Comparison of ENCODE assay signal across 1 cellular context in genomic region chr3:40452876-40453730, GRCh38.
TF ChIP-seq lines count a peak whose summit lies in the region.

No MANE protein-coding gene starts in this region.

TF ChIP-seq in K562, 482 proteins besides CTCF, POLR2A, EP300 and RAD21 (continued from another document and continues in another):
- TF ChIP-seq, protein P1, sequence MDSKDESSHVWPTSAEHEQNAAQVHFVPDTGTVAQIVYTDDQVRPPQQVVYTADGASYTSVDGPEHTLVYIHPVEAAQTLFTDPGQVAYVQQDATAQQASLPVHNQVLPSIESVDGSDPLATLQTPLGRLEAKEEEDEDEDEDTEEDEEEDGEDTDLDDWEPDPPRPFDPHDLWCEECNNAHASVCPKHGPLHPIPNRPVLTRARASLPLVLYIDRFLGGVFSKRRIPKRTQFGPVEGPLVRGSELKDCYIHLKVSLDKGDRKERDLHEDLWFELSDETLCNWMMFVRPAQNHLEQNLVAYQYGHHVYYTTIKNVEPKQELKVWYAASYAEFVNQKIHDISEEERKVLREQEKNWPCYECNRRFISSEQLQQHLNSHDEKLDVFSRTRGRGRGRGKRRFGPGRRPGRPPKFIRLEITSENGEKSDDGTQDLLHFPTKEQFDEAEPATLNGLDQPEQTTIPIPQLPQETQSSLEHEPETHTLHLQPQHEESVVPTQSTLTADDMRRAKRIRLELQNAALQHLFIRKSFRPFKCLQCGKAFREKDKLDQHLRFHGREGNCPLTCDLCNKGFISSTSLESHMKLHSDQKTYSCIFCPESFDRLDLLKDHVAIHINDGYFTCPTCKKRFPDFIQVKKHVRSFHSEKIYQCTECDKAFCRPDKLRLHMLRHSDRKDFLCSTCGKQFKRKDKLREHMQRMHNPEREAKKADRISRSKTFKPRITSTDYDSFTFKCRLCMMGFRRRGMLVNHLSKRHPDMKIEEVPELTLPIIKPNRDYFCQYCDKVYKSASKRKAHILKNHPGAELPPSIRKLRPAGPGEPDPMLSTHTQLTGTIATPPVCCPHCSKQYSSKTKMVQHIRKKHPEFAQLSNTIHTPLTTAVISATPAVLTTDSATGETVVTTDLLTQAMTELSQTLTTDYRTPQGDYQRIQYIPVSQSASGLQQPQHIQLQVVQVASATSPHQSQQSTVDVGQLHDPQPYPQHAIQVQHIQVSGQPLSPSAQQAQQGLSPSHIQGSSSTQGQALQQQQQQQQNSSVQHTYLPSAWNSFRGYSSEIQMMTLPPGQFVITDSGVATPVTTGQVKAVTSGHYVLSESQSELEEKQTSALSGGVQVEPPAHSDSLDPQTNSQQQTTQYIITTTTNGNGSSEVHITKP (IDR thresholded peaks at IDR 0.05; ENCODE audit: partially characterized antibody), result peak; percentile 40
- TF ChIP-seq ZNF212 (CRISPR knock-in tag; IDR thresholded peaks at IDR 0.05), result 0 out of 2 replicates have a peak, but pooled peaks have one; percentile 41
- TF ChIP-seq ZNF143 (CRISPR knock-in tag; IDR thresholded peaks at IDR 0.05), result no peak
- peak; percentile 91 to 93 for TF ChIP-seq NRF1 (conservative IDR thresholded peaks at IDR 0.05 in 1 of 2, IDR thresholded peaks at IDR 0.05 in 1 of 2)
- TF ChIP-seq KLF16 (IDR thresholded peaks at IDR 0.05), result peak; percentile 11; the same call in 1 of the 2 replicates
- TF ChIP-seq ZNF431 (CRISPR knock-in tag; IDR thresholded peaks at IDR 0.05), result peak; percentile 2; the same call in 1 of the 2 replicates
- TF ChIP-seq, protein P2, sequence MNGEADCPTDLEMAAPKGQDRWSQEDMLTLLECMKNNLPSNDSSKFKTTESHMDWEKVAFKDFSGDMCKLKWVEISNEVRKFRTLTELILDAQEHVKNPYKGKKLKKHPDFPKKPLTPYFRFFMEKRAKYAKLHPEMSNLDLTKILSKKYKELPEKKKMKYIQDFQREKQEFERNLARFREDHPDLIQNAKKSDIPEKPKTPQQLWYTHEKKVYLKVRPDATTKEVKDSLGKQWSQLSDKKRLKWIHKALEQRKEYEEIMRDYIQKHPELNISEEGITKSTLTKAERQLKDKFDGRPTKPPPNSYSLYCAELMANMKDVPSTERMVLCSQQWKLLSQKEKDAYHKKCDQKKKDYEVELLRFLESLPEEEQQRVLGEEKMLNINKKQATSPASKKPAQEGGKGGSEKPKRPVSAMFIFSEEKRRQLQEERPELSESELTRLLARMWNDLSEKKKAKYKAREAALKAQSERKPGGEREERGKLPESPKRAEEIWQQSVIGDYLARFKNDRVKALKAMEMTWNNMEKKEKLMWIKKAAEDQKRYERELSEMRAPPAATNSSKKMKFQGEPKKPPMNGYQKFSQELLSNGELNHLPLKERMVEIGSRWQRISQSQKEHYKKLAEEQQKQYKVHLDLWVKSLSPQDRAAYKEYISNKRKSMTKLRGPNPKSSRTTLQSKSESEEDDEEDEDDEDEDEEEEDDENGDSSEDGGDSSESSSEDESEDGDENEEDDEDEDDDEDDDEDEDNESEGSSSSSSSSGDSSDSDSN (IDR thresholded peaks at IDR 0.05; ENCODE audit: borderline replicate concordance in 1 of 2, low read depth in 2 of 2, low read length in 2 of 2), result 0 out of 4 replicates have a peak, but pooled peaks of 1 of the 2 experiments have one; percentile 31
- no peak for TF ChIP-seq NR3C1 (CRISPR knock-in tag; IDR thresholded peaks at IDR 0.05)
- 0 out of 2 replicates have a peak, but pooled peaks have one; percentile 14 for TF ChIP-seq XRCC5 (IDR thresholded peaks at IDR 0.05; ENCODE audit: low read depth, low read length)
- peak; percentile 54; the same call in 1 of the 2 replicates for TF ChIP-seq NR2F6 (CRISPR knock-in tag; IDR thresholded peaks at IDR 0.05)
- no peak for TF ChIP-seq BRCA1 (IDR thresholded peaks at IDR 0.05)
- TF ChIP-seq BRCA1 (CRISPR knock-in tag; IDR thresholded peaks at IDR 0.05), result no peak
- no peak for TF ChIP-seq ZNF224 (CRISPR knock-in tag; IDR thresholded peaks at IDR 0.05)
- no peak for TF ChIP-seq GTF2F1 (IDR thresholded peaks at IDR 0.05; ENCODE audit: low read depth, low read length)
- peak; percentile 87 for TF ChIP-seq TAF9B (IDR thresholded peaks at IDR 0.05; ENCODE audit: partially characterized antibody)
- no peak for TF ChIP-seq LEF1 (IDR thresholded peaks at IDR 0.05)
- peak; percentile 61 for TF ChIP-seq NR2C1 (IDR thresholded peaks at IDR 0.05)
- peak; percentile 82 for TF ChIP-seq NR2C1 (tag; IDR thresholded peaks at IDR 0.05)
- 0 out of 2 replicates have a peak, but pooled peaks have one; percentile 7 for TF ChIP-seq TSHZ1 (CRISPR knock-in tag; IDR thresholded peaks at IDR 0.05)
- TF ChIP-seq STAG1 (CRISPR knock-in tag; IDR thresholded peaks at IDR 0.05; ENCODE audit: borderline replicate concordance), result no peak
- TF ChIP-seq RBM39 (optimal IDR thresholded peaks at IDR 0.05; ENCODE audit: low read depth, low read length), result no peak
- TF ChIP-seq, protein P3, sequence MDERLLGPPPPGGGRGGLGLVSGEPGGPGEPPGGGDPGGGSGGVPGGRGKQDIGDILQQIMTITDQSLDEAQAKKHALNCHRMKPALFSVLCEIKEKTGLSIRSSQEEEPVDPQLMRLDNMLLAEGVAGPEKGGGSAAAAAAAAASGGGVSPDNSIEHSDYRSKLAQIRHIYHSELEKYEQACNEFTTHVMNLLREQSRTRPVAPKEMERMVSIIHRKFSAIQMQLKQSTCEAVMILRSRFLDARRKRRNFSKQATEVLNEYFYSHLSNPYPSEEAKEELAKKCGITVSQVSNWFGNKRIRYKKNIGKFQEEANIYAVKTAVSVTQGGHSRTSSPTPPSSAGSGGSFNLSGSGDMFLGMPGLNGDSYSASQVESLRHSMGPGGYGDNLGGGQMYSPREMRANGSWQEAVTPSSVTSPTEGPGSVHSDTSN (CRISPR knock-in tag; IDR thresholded peaks at IDR 0.05; ENCODE audit: low read depth), result no peak
- TF ChIP-seq, protein P3 (tag; conservative IDR thresholded peaks at IDR 0.05; ENCODE audit: low read depth), result no peak
- TF ChIP-seq FOXJ2 (tag; IDR thresholded peaks at IDR 0.05), result peak; percentile 90
- TF ChIP-seq ZNF589 (CRISPR knock-in tag; IDR thresholded peaks at IDR 0.05; ENCODE audit: low read depth), result peak; percentile 78; the same call in 1 of the 2 replicates
- no peak for TF ChIP-seq TSC22D4 (tag; IDR thresholded peaks at IDR 0.05)
- peak; percentile 52; the same call in 1 of the 2 replicates for TF ChIP-seq ETV1 (tag; conservative IDR thresholded peaks at IDR 0.05; ENCODE audit: low read depth)
- TF ChIP-seq ZMIZ1 (IDR thresholded peaks at IDR 0.05; ENCODE audit: low read depth in 2 of 2, low read length in 2 of 2), result peak in 1 of 2 experiments; percentile 51; a peak in 1 of 4 replicates
- TF ChIP-seq, protein P4, sequence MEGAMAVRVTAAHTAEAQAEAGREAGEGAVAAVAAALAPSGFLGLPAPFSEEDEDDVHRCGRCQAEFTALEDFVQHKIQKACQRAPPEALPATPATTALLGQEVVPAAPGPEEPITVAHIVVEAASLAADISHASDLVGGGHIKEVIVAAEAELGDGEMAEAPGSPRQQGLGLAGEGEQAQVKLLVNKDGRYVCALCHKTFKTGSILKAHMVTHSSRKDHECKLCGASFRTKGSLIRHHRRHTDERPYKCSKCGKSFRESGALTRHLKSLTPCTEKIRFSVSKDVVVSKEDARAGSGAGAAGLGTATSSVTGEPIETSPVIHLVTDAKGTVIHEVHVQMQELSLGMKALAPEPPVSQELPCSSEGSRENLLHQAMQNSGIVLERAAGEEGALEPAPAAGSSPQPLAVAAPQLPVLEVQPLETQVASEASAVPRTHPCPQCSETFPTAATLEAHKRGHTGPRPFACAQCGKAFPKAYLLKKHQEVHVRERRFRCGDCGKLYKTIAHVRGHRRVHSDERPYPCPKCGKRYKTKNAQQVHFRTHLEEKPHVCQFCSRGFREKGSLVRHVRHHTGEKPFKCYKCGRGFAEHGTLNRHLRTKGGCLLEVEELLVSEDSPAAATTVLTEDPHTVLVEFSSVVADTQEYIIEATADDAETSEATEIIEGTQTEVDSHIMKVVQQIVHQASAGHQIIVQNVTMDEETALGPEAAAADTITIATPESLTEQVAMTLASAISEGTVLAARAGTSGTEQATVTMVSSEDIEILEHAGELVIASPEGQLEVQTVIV (CRISPR knock-in tag; IDR thresholded peaks at IDR 0.05; ENCODE audit: borderline replicate concordance), result no peak
- TF ChIP-seq POLR2B (IDR thresholded peaks at IDR 0.05; ENCODE audit: low read depth, partially characterized antibody), result peak; percentile 84
- TF ChIP-seq, protein P5, sequence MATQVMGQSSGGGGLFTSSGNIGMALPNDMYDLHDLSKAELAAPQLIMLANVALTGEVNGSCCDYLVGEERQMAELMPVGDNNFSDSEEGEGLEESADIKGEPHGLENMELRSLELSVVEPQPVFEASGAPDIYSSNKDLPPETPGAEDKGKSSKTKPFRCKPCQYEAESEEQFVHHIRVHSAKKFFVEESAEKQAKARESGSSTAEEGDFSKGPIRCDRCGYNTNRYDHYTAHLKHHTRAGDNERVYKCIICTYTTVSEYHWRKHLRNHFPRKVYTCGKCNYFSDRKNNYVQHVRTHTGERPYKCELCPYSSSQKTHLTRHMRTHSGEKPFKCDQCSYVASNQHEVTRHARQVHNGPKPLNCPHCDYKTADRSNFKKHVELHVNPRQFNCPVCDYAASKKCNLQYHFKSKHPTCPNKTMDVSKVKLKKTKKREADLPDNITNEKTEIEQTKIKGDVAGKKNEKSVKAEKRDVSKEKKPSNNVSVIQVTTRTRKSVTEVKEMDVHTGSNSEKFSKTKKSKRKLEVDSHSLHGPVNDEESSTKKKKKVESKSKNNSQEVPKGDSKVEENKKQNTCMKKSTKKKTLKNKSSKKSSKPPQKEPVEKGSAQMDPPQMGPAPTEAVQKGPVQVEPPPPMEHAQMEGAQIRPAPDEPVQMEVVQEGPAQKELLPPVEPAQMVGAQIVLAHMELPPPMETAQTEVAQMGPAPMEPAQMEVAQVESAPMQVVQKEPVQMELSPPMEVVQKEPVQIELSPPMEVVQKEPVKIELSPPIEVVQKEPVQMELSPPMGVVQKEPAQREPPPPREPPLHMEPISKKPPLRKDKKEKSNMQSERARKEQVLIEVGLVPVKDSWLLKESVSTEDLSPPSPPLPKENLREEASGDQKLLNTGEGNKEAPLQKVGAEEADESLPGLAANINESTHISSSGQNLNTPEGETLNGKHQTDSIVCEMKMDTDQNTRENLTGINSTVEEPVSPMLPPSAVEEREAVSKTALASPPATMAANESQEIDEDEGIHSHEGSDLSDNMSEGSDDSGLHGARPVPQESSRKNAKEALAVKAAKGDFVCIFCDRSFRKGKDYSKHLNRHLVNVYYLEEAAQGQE (CRISPR knock-in tag; IDR thresholded peaks at IDR 0.05; ENCODE audit: low read depth), result peak; percentile 55
